In the genomic region with DNA sequence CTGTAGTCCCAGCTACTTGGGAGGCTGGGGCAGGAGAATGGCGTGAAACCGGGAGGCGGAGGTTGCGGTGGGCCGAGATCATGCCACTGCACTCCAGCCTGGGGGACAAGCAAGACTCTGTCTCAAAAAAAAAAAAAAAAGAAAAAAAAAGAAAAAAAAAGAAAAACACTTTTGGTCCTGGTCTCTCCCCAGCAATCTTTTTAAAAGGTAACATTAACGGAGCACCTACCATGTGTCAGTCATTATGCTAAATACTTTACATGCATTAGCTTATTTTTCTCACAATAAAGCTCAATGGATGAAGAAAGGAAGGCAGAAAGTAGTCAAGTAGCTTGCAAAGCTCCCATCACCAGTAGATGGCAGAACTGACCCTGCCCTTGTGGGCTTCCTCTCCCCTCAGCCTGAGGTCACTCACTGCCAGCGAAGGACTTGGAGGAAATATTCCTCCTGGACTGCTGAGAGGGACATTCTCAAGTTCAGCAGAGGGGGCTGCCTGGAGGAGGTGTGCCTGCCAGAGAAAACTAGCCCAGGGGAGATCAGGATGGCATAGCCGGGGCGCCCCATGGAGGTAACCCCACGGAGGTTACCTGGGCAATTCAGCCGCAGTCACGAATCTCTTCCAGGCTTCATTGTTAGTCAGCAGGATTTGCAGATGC, we compare ENCODE assay signal across 9 cellular contexts. TPM values are rescaled to one million over a fixed set of nuclear protein-coding genes. Genes with fewer than 3 reads are reported as not detected.
DNase-seq lines count a peak whose midpoint lies in the region; ATAC-seq and TF ChIP-seq lines count a peak whose summit lies in the region.
"Had no signal": no experiment of that assay in that cellular context is flagged by ENCODE, and none has a peak within 500 bp of the region (broad histone marks: within the 10 kb centered on the region; RNA-seq: fewer than 3 reads in every experiment).

No MANE protein-coding gene starts in this region.

- CTCF ChIA-PET in activated CD8-positive, alpha-beta T cell treated with anti-CD3 and anti-CD28 coated beads, Interleukin-2, amount 10 ng/mL, durations not matched to agents 7 days and 5 days (lab: Charles Lee): interaction anchor here (0.7 to 8.7 kb wide), 13 partner anchors 8 to 341 kb away, joined by 3 to 118 read pairs (median 4); partner anchors contain the start of genes APOL2 and APOL3

- H3K4me3 ChIP-seq in fibroblast of the aortic adventitia (ENCODE audit: low read depth, low read length): no peak overlapping the region

- H3K9me3 Mint-ChIP-seq in activated CD8-positive, alpha-beta T cell treated with anti-CD3 and anti-CD28 coated beads, Interleukin-2, amount 10 ng/mL, durations not matched to agents 7 days and 5 days (ENCODE audit: insufficient read depth): no peaks in the 10 kb centered on the region
- H3K9me3 Mint-ChIP-seq in nephron: no peaks in the 10 kb centered on the region

- POLR2A ChIA-PET in activated CD8-positive, alpha-beta T cell treated with anti-CD3 and anti-CD28 coated beads, Interleukin-2, amount 10 ng/mL, durations not matched to agents 7 days and 5 days (lab: Charles Lee): no interaction called here

- H3K27ac Mint-ChIP-seq in activated CD8-positive, alpha-beta T cell treated with anti-CD3 and anti-CD28 coated beads, Interleukin-2, amount 10 ng/mL, durations not matched to agents 7 days and 5 days: no peak overlapping the region
- peak overlapping the region; percentile 20 to 56 (median 45) for H3K27ac Mint-ChIP-seq in nephron

- TF ChIP-seq CTCF in fibroblast of the aortic adventitia (IDR thresholded peaks at IDR 0.05; ENCODE audit: insufficient read depth, low read length) (peak; percentile 84), nephron (IDR thresholded peaks at IDR 0.05; ENCODE audit: unreplicated experiment in 3 of 3) (peak; percentile 74 to 88 (median 79))

- ATAC-seq in activated CD8-positive, alpha-beta T cell treated with anti-CD3 and anti-CD28 coated beads, Interleukin-2, amount 10 ng/mL, durations not matched to agents 7 days and 5 days: peak; percentile 71
- no peak for ATAC-seq in HG02885 (IDR thresholded peaks at IDR 0.05; ENCODE audit: poor library complexity, unreplicated experiment)

- no peaks in the 10 kb centered on the region for H3K27me3 Mint-ChIP-seq in activated CD8-positive, alpha-beta T cell treated with anti-CD3 and anti-CD28 coated beads, Interleukin-2, amount 10 ng/mL, durations not matched to agents 7 days and 5 days (ENCODE audit: low read depth)
- peaks cover 8% of the 10 kb centered on the region for H3K27me3 Mint-ChIP-seq in nephron (ENCODE audit: low read depth)

- H3K4me1 Mint-ChIP-seq in activated CD8-positive, alpha-beta T cell treated with anti-CD3 and anti-CD28 coated beads, Interleukin-2, amount 10 ng/mL, durations not matched to agents 7 days and 5 days (ENCODE audit: low read depth): peaks cover 9% of the 10 kb centered on the region
- H3K4me1 Mint-ChIP-seq in nephron: peaks cover 16% of the 10 kb centered on the region

- peaks cover 67% of the 10 kb centered on the region for H3K36me3 Mint-ChIP-seq in activated CD8-positive, alpha-beta T cell treated with anti-CD3 and anti-CD28 coated beads, Interleukin-2, amount 10 ng/mL, durations not matched to agents 7 days and 5 days (ENCODE audit: low read depth)
- H3K36me3 Mint-ChIP-seq in nephron (ENCODE audit: low read depth): no peaks in the 10 kb centered on the region

- H3K4me3 Mint-ChIP-seq in activated CD8-positive, alpha-beta T cell treated with anti-CD3 and anti-CD28 coated beads, Interleukin-2, amount 10 ng/mL, durations not matched to agents 7 days and 5 days: no peak overlapping the region
- no peak overlapping the region for H3K4me3 Mint-ChIP-seq in nephron

- peak; percentile 41 for DNase-seq in stimulated activated CD4-positive, alpha-beta T cell treated with anti-CD3 and anti-CD28 coated beads, Interleukin-4, amount 100 ng/mL, for 24 hours
- DNase-seq in stimulated activated CD4-positive, alpha-beta T cell treated with anti-CD3 and anti-CD28 coated beads, Interleukin-4, amount 100 ng/mL, for 4 hours: no peak
- DNase-seq in NCI-H1092 (lab: John Stamatoyannopoulos, UW): peak; percentile 32
- DNase-seq in activated CD8-positive, alpha-beta T cell treated with anti-CD3 and anti-CD28 coated beads, Interleukin-2, amount 10 ng/mL, durations not matched to agents 7 days and 5 days: peak; percentile 57
- DNase-seq in fibroblast of the aortic adventitia (ENCODE audit: low read depth): peak; percentile 82
- DNase-seq in GF-D8 (lab: John Stamatoyannopoulos, UW): no peak

RNA-seq across cellular contexts. Expression of gene APOL3, which starts 15.5 kb away (rescaled TPM):
- total RNA-seq in activated CD8-positive, alpha-beta T cell treated with anti-CD3 and anti-CD28 coated beads, Interleukin-2, amount 10 ng/mL, durations not matched to agents 7 days and 5 days: 10 to 100 TPM; 77.1 to 80.2 TPM
- total RNA-seq in fibroblast of the aortic adventitia (ENCODE audit: low replicate concordance): 17.4 and 25.8 TPM in 2 replicates

RNA-seq across cellular contexts. Expression of gene APOL4, which starts 56.6 kb away (rescaled TPM):
- 1 to 10 TPM; 6.9 to 8.5 TPM for total RNA-seq in activated CD8-positive, alpha-beta T cell treated with anti-CD3 and anti-CD28 coated beads, Interleukin-2, amount 10 ng/mL, durations not matched to agents 7 days and 5 days
- 2.0 and 3.1 TPM in 2 replicates for total RNA-seq in fibroblast of the aortic adventitia (ENCODE audit: low replicate concordance)
- total RNA-seq: mononuclear cell had no signal

Comparison
In these comparisons a context has a peak if more than half of its experiments do, and no peak if none do; other contexts are left out.
1. DNase-seq: peak in stimulated activated CD4-positive, alpha-beta T cell treated with anti-CD3 and anti-CD28 coated beads, Interleukin-4, amount 100 ng/mL, for 24 hours (single experiment), NCI-H1092 (single experiment), activated CD8-positive, alpha-beta T cell treated with anti-CD3 and anti-CD28 coated beads, Interleukin-2, amount 10 ng/mL, durations not matched to agents 7 days and 5 days (single experiment) and fibroblast of the aortic adventitia (single experiment); none in stimulated activated CD4-positive, alpha-beta T cell treated with anti-CD3 and anti-CD28 coated beads, Interleukin-4, amount 100 ng/mL, for 4 hours (0 of 2) and GF-D8 (single experiment).